8 cellular contexts compared by ENCODE assay signal in the genomic region with DNA sequence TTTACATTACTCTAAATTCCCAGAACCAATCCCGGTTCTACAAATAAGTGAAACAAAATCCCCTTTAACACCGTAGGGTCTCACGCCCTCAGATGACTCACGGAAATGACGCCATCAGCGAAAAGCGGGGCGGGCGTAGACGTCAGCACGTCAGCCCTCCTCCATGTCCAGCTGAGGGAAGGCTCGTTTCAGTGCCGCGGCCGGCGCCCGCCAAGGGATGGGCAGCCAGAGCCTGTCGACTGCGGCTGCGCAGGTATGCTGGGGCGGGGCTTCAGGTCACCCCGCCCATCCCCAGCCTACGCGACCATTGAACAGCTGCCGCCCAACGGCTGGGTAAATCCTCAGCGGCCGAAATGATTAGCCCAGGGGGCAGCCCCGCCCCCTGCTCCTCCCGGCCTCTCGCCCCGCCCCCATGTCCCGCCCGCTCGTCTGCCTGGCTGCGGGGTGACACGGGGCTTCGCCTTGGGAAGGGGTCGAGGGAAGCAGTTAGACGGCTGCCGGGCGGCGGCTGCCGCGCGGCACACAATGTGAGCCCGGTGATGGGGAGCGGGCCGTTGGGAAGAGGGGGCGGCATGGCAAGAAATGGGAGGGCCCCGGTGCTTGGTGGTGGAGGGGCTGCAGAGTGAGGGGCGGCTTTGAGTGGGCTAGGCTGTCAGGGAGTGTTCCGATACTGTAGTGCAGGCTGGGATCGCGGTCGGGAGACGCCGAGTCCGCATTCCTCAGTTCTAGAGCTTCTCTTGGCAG. TPM values are rescaled to one million over a fixed set of nuclear protein-coding genes. Genes with fewer than 3 reads are reported as not detected.
DNase-seq lines count a peak whose midpoint lies in the region; ATAC-seq and TF ChIP-seq lines count a peak whose summit lies in the region.

TSS of gene NBEAL1 (plus strand) at position 420 of the 744 bp plus-strand sequence. CDS start 1,510 bp downstream, outside the sequence.

- WGBS in gastroesophageal sphincter (ENCODE audit: low coverage in 1 of 2), 2 donors = 0 to 5% methylated on average over 4 to 5 of the region's 59 CpGs

- peak within 1 kb of the TSS; percentile 91 for H3K27ac Mint-ChIP-seq in activated naive CD4-positive, alpha-beta T cell treated with anti-CD3 and anti-CD28 coated beads, Interleukin-2, amount 10 ng/mL, durations not matched to agents 7 days and 5 days

- TF ChIP-seq CTCF in HFF-Myc (IDR thresholded peaks at IDR 0.05; ENCODE audit: low read depth, low read length, missing control alignments) = no peak
- TF ChIP-seq CTCF in gastroesophageal sphincter (IDR thresholded peaks at IDR 0.05) = peak in 1 of 4 experiments; percentile 3
- TF ChIP-seq CTCF in neutrophil (IDR thresholded peaks at IDR 0.05) = peak; percentile 55

- H3K4me1 Mint-ChIP-seq in activated naive CD4-positive, alpha-beta T cell treated with anti-CD3 and anti-CD28 coated beads, Interleukin-2, amount 10 ng/mL, durations not matched to agents 7 days and 5 days = peaks cover 45% of the 10 kb centered on the region

- peak; percentile 97 for DNase-seq in GM03348 (ENCODE audit: low spot score)
- peak; percentile 95 for DNase-seq in HFF-Myc (ENCODE audit: extremely low read depth, low read depth)
- peak; percentile 98 for DNase-seq in NAMALWA (ENCODE audit: low spot score)
- DNase-seq in SK-N-DZ (ENCODE audit: low spot score) = peak; percentile 97
- DNase-seq in activated naive CD4-positive, alpha-beta T cell treated with anti-CD3 and anti-CD28 coated beads, Interleukin-2, amount 10 ng/mL, durations not matched to agents 7 days and 5 days = peak; percentile 97
- peak; percentile 72 to 100 (median 98) for DNase-seq in substantia nigra (lab: John Stamatoyannopoulos, UW)

- H3K4me3 ChIP-seq in HFF-Myc (replicated peaks; ENCODE audit: low read depth, low read length) = peak within 1 kb of the TSS; percentile 91
- H3K4me3 ChIP-seq in gastroesophageal sphincter = peak within 1 kb of the TSS; percentile 90 to 97
- peak within 1 kb of the TSS; percentile 75 to 80 for H3K4me3 ChIP-seq in neutrophil (ENCODE audit: low read depth in 1 of 2, low read length in 1 of 2)

- peaks cover 0 to 51% (median 4%) of the 10 kb centered on the region in 3 donors for H3K4me1 ChIP-seq in gastroesophageal sphincter
- peaks cover 11 to 16% of the 10 kb centered on the region in 2 experiments for H3K4me1 ChIP-seq in neutrophil (ENCODE audit: control insufficient read depth in 1 of 2, insufficient read depth in 1 of 2, low read depth in 1 of 2, low read length in 1 of 2)

- CTCF ChIA-PET in activated naive CD4-positive, alpha-beta T cell treated with anti-CD3 and anti-CD28 coated beads, Interleukin-2, amount 10 ng/mL, durations not matched to agents 7 days and 5 days (lab: Charles Lee) = no interaction called here

- H3K9me3 ChIP-seq in gastroesophageal sphincter (no peaks in the 10 kb centered on the region), neutrophil (no peaks in the 10 kb centered on the region)

- peak within 1 kb of the TSS; percentile 95 for H3K4me3 Mint-ChIP-seq in activated naive CD4-positive, alpha-beta T cell treated with anti-CD3 and anti-CD28 coated beads, Interleukin-2, amount 10 ng/mL, durations not matched to agents 7 days and 5 days

- no peaks in the 10 kb centered on the region for H3K9me3 Mint-ChIP-seq in activated naive CD4-positive, alpha-beta T cell treated with anti-CD3 and anti-CD28 coated beads, Interleukin-2, amount 10 ng/mL, durations not matched to agents 7 days and 5 days

- H3K27me3 ChIP-seq in gastroesophageal sphincter = no peaks in the 10 kb centered on the region
- H3K27me3 ChIP-seq in neutrophil = peaks cover 13% of the 10 kb centered on the region

- peak; percentile 75 to 76 for TF ChIP-seq POLR2A in gastroesophageal sphincter (IDR thresholded peaks at IDR 0.05)

- H3K27ac ChIP-seq in gastroesophageal sphincter (peak within 1 kb of the TSS; percentile 95 to 98 (median 96)), neutrophil (peak within 1 kb of the TSS; percentile 83), substantia nigra (ENCODE audit: low read depth, low read length, poor library complexity, severe bottlenecking) (peak within 1 kb of the TSS; percentile 71)

- H3K36me3 ChIP-seq in gastroesophageal sphincter (no peaks in the 10 kb centered on the region), neutrophil (no peaks in the 10 kb centered on the region)

- no peak for TF ChIP-seq EP300 in gastroesophageal sphincter (IDR thresholded peaks at IDR 0.05)

- ATAC-seq in gastroesophageal sphincter = peak; percentile 98

- no peaks in the 10 kb centered on the region for H3K36me3 Mint-ChIP-seq in activated naive CD4-positive, alpha-beta T cell treated with anti-CD3 and anti-CD28 coated beads, Interleukin-2, amount 10 ng/mL, durations not matched to agents 7 days and 5 days

- peaks cover 4% of the 10 kb centered on the region for H3K27me3 Mint-ChIP-seq in activated naive CD4-positive, alpha-beta T cell treated with anti-CD3 and anti-CD28 coated beads, Interleukin-2, amount 10 ng/mL, durations not matched to agents 7 days and 5 days

RNA-seq across cellular contexts. Expression of gene NBEAL1, which starts in this region (rescaled TPM):
- polyA plus RNA-seq in SK-N-DZ (2014; cell fraction: cytosol; rRNA removed) = 1.9 and 4.0 TPM in 2 replicates
- polyA plus RNA-seq in SK-N-DZ (2014; cell fraction: nucleus; rRNA removed) = 2.9 and 12.8 TPM in 2 replicates
- 10 to 100 TPM; 20.8 to 53.1 (median 34.0) TPM for total RNA-seq in gastroesophageal sphincter

Comparison
In these comparisons a context has a peak if more than half of its experiments do, and no peak if none do; other contexts are left out.
1. Peak in every context shown above with its lines: DNase-seq, ATAC-seq, H3K4me3 ChIP-seq and H3K27ac ChIP-seq.